In genomic region chr15:85500060-85500708, GRCh38 we compare ENCODE assay signal across 15 cellular contexts.
DNase-seq lines count a peak whose midpoint lies in the region; ATAC-seq and TF ChIP-seq lines count a peak whose summit lies in the region.
"Had no signal": no experiment of that assay in that cellular context is flagged by ENCODE, and none has a peak within 500 bp of the region (broad histone marks: within the 10 kb centered on the region; RNA-seq: fewer than 3 reads in every experiment).

No MANE protein-coding gene starts in this region.

- H3K36me3 Mint-ChIP-seq in effector memory CD8-positive, alpha-beta T cell (ENCODE audit: insufficient read depth), result no peaks in the 10 kb centered on the region
- H3K36me3 Mint-ChIP-seq in nephron progenitor cell (ENCODE audit: low read depth), result no peaks in the 10 kb centered on the region
- H3K36me3 Mint-ChIP-seq in naive thymus-derived CD4-positive, alpha-beta T cell, result peaks cover 0 to 3% (median 0%) of the 10 kb centered on the region in 5 donors

- no peaks in the 10 kb centered on the region for H3K27me3 Mint-ChIP-seq in effector memory CD8-positive, alpha-beta T cell
- no peaks in the 10 kb centered on the region for H3K27me3 Mint-ChIP-seq in nephron progenitor cell (ENCODE audit: low read depth, poor library complexity)
- H3K27me3 Mint-ChIP-seq in naive thymus-derived CD4-positive, alpha-beta T cell, result no peaks in the 10 kb centered on the region

- DNase-seq in effector memory CD8-positive, alpha-beta T cell, result no peak
- DNase-seq in nephron progenitor cell (no peak), NCI-H2196 (lab: John Stamatoyannopoulos, UW; ENCODE audit: unreplicated experiment) (no peak), iPS-NIHi11 (ENCODE audit: low spot score) (no peak)
- DNase-seq in naive thymus-derived CD4-positive, alpha-beta T cell, result no peak
- DNase-seq: activated CD4-positive, CD25-positive, alpha-beta regulatory T cell treated with anti-CD3 and anti-CD28 coated beads, Interleukin-2, amount 50 U/mL, for 72 hours; Caco-2; NCI-H2171; pancreas had no signal

- H3K27ac ChIP-seq in naive thymus-derived CD4-positive, alpha-beta T cell (ENCODE audit: low read depth, low read length), result no peak overlapping the region
- H3K27ac ChIP-seq: KMS-11, pancreas, RWPE1, thoracic aorta had no signal

- H3K4me3 Mint-ChIP-seq in effector memory CD8-positive, alpha-beta T cell, result no peak overlapping the region
- no peak overlapping the region for H3K4me3 Mint-ChIP-seq in nephron progenitor cell
- peak overlapping the region in 2 of 10 donors; percentile 38 to 42 for H3K4me3 Mint-ChIP-seq in naive thymus-derived CD4-positive, alpha-beta T cell

- ATAC-seq in GM18858 (IDR thresholded peaks at IDR 0.05; ENCODE audit: unreplicated experiment) (peak; percentile 63), HG02588 (IDR thresholded peaks at IDR 0.05; ENCODE audit: unreplicated experiment) (peak; percentile 55), HG03095 (IDR thresholded peaks at IDR 0.05; ENCODE audit: unreplicated experiment) (no peak)
- ATAC-seq in effector memory CD8-positive, alpha-beta T cell (replicated peaks), result peak; percentile 63
- no peak for ATAC-seq in naive thymus-derived CD4-positive, alpha-beta T cell

- H3K9me3 Mint-ChIP-seq in effector memory CD8-positive, alpha-beta T cell, result no peaks in the 10 kb centered on the region
- no peaks in the 10 kb centered on the region for H3K9me3 Mint-ChIP-seq in nephron progenitor cell
- H3K9me3 Mint-ChIP-seq in naive thymus-derived CD4-positive, alpha-beta T cell, result no peaks in the 10 kb centered on the region

- no peaks in the 10 kb centered on the region for H3K9me3 ChIP-seq in naive thymus-derived CD4-positive, alpha-beta T cell (ENCODE audit: control insufficient read depth in 2 of 3, low read length in 3 of 3)
- H3K9me3 ChIP-seq: Caco-2, pancreas, thoracic aorta had no signal

- no peaks in the 10 kb centered on the region for H3K36me3 ChIP-seq in naive thymus-derived CD4-positive, alpha-beta T cell (ENCODE audit: control insufficient read depth in 2 of 3, insufficient read depth in 3 of 3, low read length in 3 of 3)
- H3K36me3 ChIP-seq: pancreas, thoracic aorta had no signal

- H3K27ac Mint-ChIP-seq in effector memory CD8-positive, alpha-beta T cell, result peak overlapping the region; percentile 22 to 82
- peak overlapping the region; percentile 58 for H3K27ac Mint-ChIP-seq in nephron progenitor cell
- peak overlapping the region in 3 of 9 donors; percentile 22 to 44 (median 41) for H3K27ac Mint-ChIP-seq in naive thymus-derived CD4-positive, alpha-beta T cell

- H3K4me1 Mint-ChIP-seq in effector memory CD8-positive, alpha-beta T cell (ENCODE audit: low read depth in 2 of 2), result peaks cover 42 to 67% of the 10 kb centered on the region in 2 donors
- H3K4me1 Mint-ChIP-seq in nephron progenitor cell, result peaks cover 87% of the 10 kb centered on the region
- peaks cover 43 to 96% (median 90%) of the 10 kb centered on the region in 7 donors for H3K4me1 Mint-ChIP-seq in naive thymus-derived CD4-positive, alpha-beta T cell

- no peak for TF ChIP-seq CTCF in nephron progenitor cell (IDR thresholded peaks at IDR 0.05)

- CTCF ChIA-PET in naive thymus-derived CD4-positive, alpha-beta T cell (lab: Charles Lee), result interaction anchor here (1.8 kb wide), 1 partner anchor 204 kb away, joined by 4 read pairs; no protein-coding TSS in a partner anchor

- POLR2A ChIA-PET in naive thymus-derived CD4-positive, alpha-beta T cell (lab: Charles Lee), result interaction anchor here (0.6 to 0.8 kb wide), 3 partner anchors 8 to 205 kb away, joined by 3 to 4 read pairs (median 3); no protein-coding TSS in a partner anchor

- intact Hi-C loops in naive thymus-derived CD4-positive, alpha-beta T cell (cut with micrococcal nuclease), result loop anchor here in 1 of 2 donors (5.0 kb wide), 2 partner anchors 83 to 188 kb away; no protein-coding TSS in a partner anchor

- peaks cover 12 to 31% of the 10 kb centered on the region in 2 donors for H3K4me1 ChIP-seq in naive thymus-derived CD4-positive, alpha-beta T cell (ENCODE audit: control insufficient read depth in 2 of 2, insufficient read depth in 2 of 2, low read length in 2 of 2)

- no peaks in the 10 kb centered on the region for H3K27me3 ChIP-seq in naive thymus-derived CD4-positive, alpha-beta T cell (ENCODE audit: control insufficient read depth in 2 of 2, insufficient read depth in 2 of 2, low read length in 2 of 2)
- H3K27me3 ChIP-seq: pancreas had no signal

- no peak overlapping the region for H3K4me3 ChIP-seq in naive thymus-derived CD4-positive, alpha-beta T cell (ENCODE audit: low read length)
- H3K4me3 ChIP-seq: pancreas, thoracic aorta had no signal

Comparison
In these comparisons a context has a peak if more than half of its experiments do, and no peak if none do; other contexts are left out.
1. ATAC-seq: peak in GM18858 (single experiment), HG02588 (single experiment) and effector memory CD8-positive, alpha-beta T cell (single experiment); none in naive thymus-derived CD4-positive, alpha-beta T cell (single experiment) and HG03095 (single experiment).